ENCODE assay signal across 2 cellular contexts in the genomic region with DNA sequence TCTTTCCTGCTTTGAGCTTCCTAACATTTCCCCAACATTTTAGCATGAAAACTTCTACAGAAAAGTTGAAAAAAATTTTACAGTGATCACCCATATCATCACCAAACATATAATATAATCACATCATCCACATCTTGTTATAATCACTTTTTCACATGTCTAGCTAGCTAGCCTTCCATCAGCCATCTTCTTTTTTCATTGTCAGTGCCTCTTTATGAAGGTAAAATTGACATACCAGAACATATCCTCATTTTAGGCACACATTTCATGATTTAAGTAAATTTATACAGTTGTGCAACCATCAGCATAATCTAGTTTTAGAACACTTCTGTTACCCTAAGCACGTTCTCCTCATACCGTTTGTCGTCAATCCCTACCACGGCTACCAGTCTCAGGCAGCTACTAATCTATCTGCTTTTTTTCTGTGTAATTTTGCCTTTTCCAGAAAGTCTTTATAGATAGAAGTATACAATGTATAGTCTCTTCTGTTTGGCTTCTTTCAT.
TF ChIP-seq lines count a peak whose summit lies in the region.

No MANE protein-coding gene starts in this region.

TF ChIP-seq in A549, 52 proteins besides CTCF, POLR2A, EP300 and RAD21:
- TF ChIP-seq MAFK (IDR thresholded peaks at IDR 0.05; ENCODE audit: partially characterized antibody) (peak; percentile 26), EHF (CRISPR knock-in tag; IDR thresholded peaks at IDR 0.05) (no peak), POLR2AphosphoS2 (conservative IDR thresholded peaks at IDR 0.05; ENCODE audit: low read length) (no peak), TFCP2L1 (CRISPR knock-in tag; IDR thresholded peaks at IDR 0.05) (no peak), FOSB (CRISPR knock-in tag; IDR thresholded peaks at IDR 0.05) (no peak), HOXA7 (CRISPR knock-in tag; IDR thresholded peaks at IDR 0.05) (no peak), HOXB13 (CRISPR knock-in tag; IDR thresholded peaks at IDR 0.05; ENCODE audit: low read depth) (no peak), RCOR1 (IDR thresholded peaks at IDR 0.05; ENCODE audit: low read depth, low read length) (no peak), ZSCAN20 (CRISPR knock-in tag; IDR thresholded peaks at IDR 0.05) (no peak)

TF ChIP-seq in IMR-90, 13 proteins besides CTCF, POLR2A, EP300 and RAD21 (continued from another document):
- TF ChIP-seq NFE2L2 (IDR thresholded peaks at IDR 0.05; ENCODE audit: low read depth, low read length): no peak
